8 cellular contexts compared by ENCODE assay signal in the genomic region with DNA sequence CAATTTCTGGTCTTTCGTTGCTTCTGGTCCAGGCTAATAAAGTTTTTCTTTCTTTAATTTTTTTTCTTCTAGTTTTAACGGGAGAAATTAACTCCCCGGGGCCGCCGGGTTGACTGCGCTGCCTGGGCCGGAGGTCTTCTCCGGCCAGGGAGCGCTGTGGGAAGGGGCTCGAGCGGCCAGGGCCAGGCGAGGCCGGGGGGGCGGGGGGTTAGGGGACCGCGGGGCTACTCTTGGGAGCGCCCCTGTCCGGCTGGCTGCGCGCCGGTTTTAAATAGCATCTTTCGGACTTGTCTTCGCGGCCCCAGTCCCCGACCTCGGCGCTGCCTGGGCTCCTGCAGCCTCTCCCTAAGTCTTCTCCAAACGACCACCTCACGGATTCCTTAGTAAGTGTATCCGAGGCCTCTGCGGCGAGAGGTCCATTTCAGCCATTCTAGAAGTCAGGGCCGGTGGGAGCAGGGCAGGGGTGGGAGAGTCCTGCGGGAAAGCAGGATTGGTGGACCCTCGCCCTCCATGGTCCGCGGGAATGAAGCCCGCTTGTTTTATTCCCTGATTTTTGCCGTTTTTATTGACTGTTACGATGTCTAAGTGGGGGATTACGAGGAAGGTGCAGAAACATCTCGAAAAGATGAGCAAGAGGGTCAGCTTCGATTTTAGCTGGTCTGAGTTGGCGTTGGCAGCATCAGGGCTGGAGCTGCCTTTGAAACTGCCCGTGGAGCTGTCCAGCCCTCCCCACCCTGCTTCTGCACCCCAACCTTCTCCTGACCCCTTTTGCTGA. TPM values are rescaled to one million over a fixed set of nuclear protein-coding genes. Genes with fewer than 3 reads are reported as not detected.
DNase-seq lines count a peak whose midpoint lies in the region; ATAC-seq, FAIRE-seq and TF ChIP-seq lines count a peak whose summit lies in the region.

No MANE protein-coding gene starts in this region.

- no TSS peak for BruUV-seq in Caco-2 (replicated peaks; lab: Mats Ljungman, UMichigan)
- BruUV-seq in PC-9 (replicated peaks; lab: Mats Ljungman, UMichigan) = TSS peak; percentile 48

- no peaks in the 10 kb centered on the region for H3K9me2 ChIP-seq in PC-9 (ENCODE audit: insufficient read depth)

- H3K27me3 ChIP-seq in Caco-2 (replicated peaks; ENCODE audit: control insufficient read depth, insufficient read depth, low read length) (no peaks in the 10 kb centered on the region), PC-9 (ENCODE audit: insufficient read depth, low read depth) (no peaks in the 10 kb centered on the region), astrocyte (ENCODE audit: insufficient read depth, low read length) (no peaks in the 10 kb centered on the region)

- H3K9me3 Mint-ChIP-seq in Caco-2 (ENCODE audit: unreplicated experiment) = no peaks in the 10 kb centered on the region
- no peaks in the 10 kb centered on the region for H3K9me3 Mint-ChIP-seq in astrocyte (ENCODE audit: unreplicated experiment)

- peak in 1 of 2 experiments; percentile 36 for DNase-seq in Caco-2
- DNase-seq in PC-9 = peak in 1 of 2 experiments; percentile 27
- DNase-seq in astrocyte (ENCODE audit: low read depth) = peak; percentile 21
- peak; percentile 82 for DNase-seq in retina
- DNase-seq in GF-D8 (lab: John Stamatoyannopoulos, UW) = no peak

- H3K4me3 ChIP-seq in Caco-2 (ENCODE audit: low read depth, low read length) = peak overlapping the region; percentile 89
- peak overlapping the region; percentile 94 for H3K4me3 ChIP-seq in PC-9
- H3K4me3 ChIP-seq in astrocyte (ENCODE audit: insufficient read depth, low read depth, low read length) = peak overlapping the region; percentile 88
- H3K4me3 ChIP-seq in iPS-11a (ENCODE audit: low read depth, low read length) = peak overlapping the region; percentile 86

- peak overlapping the region; percentile 89 for H3K4me3 Mint-ChIP-seq in Caco-2 (ENCODE audit: unreplicated experiment)
- H3K4me3 Mint-ChIP-seq in astrocyte (ENCODE audit: unreplicated experiment) = peak overlapping the region; percentile 95

- intact Hi-C loops in Caco-2 (cut with micrococcal nuclease; ENCODE audit: unreplicated experiment) = loop anchor here (1.0 to 2.0 kb wide), 4 partner anchors 21 to 238 kb away; a partner anchor contains a TSS
- intact Hi-C loops in PC-9 (cut with micrococcal nuclease; ENCODE audit: unreplicated experiment) = loop anchor here (1.0 kb wide), 1 partner anchor 34 kb away; a partner anchor contains a TSS

- H3K36me3 ChIP-seq in Caco-2 (ENCODE audit: control insufficient read depth, insufficient read depth, low read length) = no peaks in the 10 kb centered on the region
- H3K36me3 ChIP-seq in PC-9 (ENCODE audit: low read depth) = peaks cover 25% of the 10 kb centered on the region
- H3K36me3 ChIP-seq in astrocyte (ENCODE audit: insufficient read depth, low read length) = no peaks in the 10 kb centered on the region

- H3K4me1 Mint-ChIP-seq in Caco-2 (ENCODE audit: low read depth, unreplicated experiment) (peaks cover 9% of the 10 kb centered on the region), astrocyte (ENCODE audit: low read depth, unreplicated experiment) (peaks cover 7% of the 10 kb centered on the region)

- no peaks in the 10 kb centered on the region for H3K9me3 ChIP-seq in Caco-2
- H3K9me3 ChIP-seq in PC-9 (ENCODE audit: insufficient read depth, low read depth) = 0 out of 2 replicates have a peak, but pooled peaks cover 3% of the 10 kb centered on the region
- no peaks in the 10 kb centered on the region for H3K9me3 ChIP-seq in astrocyte (ENCODE audit: insufficient read depth, low read depth, low read length)

- H3K36me3 Mint-ChIP-seq in Caco-2 (ENCODE audit: insufficient read depth, unreplicated experiment) (peaks cover 22% of the 10 kb centered on the region), astrocyte (ENCODE audit: low read depth, unreplicated experiment) (no peaks in the 10 kb centered on the region)

- H3K4me1 ChIP-seq in Caco-2 (peaks cover 21% of the 10 kb centered on the region), PC-9 (replicated peaks; ENCODE audit: insufficient read depth) (peaks cover 24% of the 10 kb centered on the region), astrocyte (ENCODE audit: insufficient read depth, low read length) (peaks cover 7% of the 10 kb centered on the region)

- peaks cover 13% of the 10 kb centered on the region for H3F3A ChIP-seq in PC-9 (ENCODE audit: insufficient read depth, low read depth)

- H3K79me2 ChIP-seq in PC-9 (ENCODE audit: low read depth) = peaks cover 46% of the 10 kb centered on the region
- H3K79me2 ChIP-seq in astrocyte (ENCODE audit: insufficient read depth, low read length) = peaks cover 38% of the 10 kb centered on the region

- H3K27ac Mint-ChIP-seq in Caco-2 (ENCODE audit: unreplicated experiment) (peak overlapping the region; percentile 90), astrocyte (ENCODE audit: unreplicated experiment) (peak overlapping the region; percentile 96)

- H3K27me3 Mint-ChIP-seq in Caco-2 (ENCODE audit: insufficient read depth, unreplicated experiment) = peaks cover 3% of the 10 kb centered on the region
- H3K27me3 Mint-ChIP-seq in astrocyte (ENCODE audit: low read depth, unreplicated experiment) = no peaks in the 10 kb centered on the region

- ATAC-seq in GM19328 (IDR thresholded peaks at IDR 0.05; ENCODE audit: unreplicated experiment) (peak; percentile 18), HG03342 (IDR thresholded peaks at IDR 0.05; ENCODE audit: unreplicated experiment) (peak; percentile 22)

- H3K27ac ChIP-seq in PC-9 (peak overlapping the region; percentile 91), astrocyte (ENCODE audit: low read depth, low read length) (peak overlapping the region; percentile 63)

- POLR2A ChIA-PET in Caco-2 (lab: Charles Lee) (interaction anchor here (0.5 to 2.6 kb wide), 4 partner anchors 25 to 238 kb away, joined by 3 to 49 read pairs (median 4); a partner anchor contains a TSS), PC-9 (lab: Charles Lee; ENCODE audit: unreplicated experiment) (interaction anchor here (0.7 to 2.1 kb wide), 2 partner anchors 34 to 574 kb away, joined by 4 to 11 read pairs; a partner anchor contains a TSS)

- no peak for TF ChIP-seq CTCF in Caco-2 (IDR thresholded peaks at IDR 0.05; ENCODE audit: insufficient read depth in 1 of 2, low read depth in 1 of 2, low read length in 1 of 2, severe bottlenecking in 1 of 2, unreplicated experiment in 1 of 2)
- no peak for TF ChIP-seq CTCF in PC-9 (conservative IDR thresholded peaks at IDR 0.05)
- no peak for TF ChIP-seq CTCF in astrocyte (IDR thresholded peaks at IDR 0.05; ENCODE audit: insufficient read depth, low read depth, low read length)

- CTCF ChIA-PET in Caco-2 (lab: Charles Lee) (no interaction called here), PC-9 (lab: Charles Lee) (no interaction called here)

- H3K4me2 ChIP-seq in PC-9 = peak overlapping the region; percentile 84
- peak overlapping the region; percentile 99 for H3K4me2 ChIP-seq in astrocyte (ENCODE audit: low read length)

- peak overlapping the region; percentile 92 for H3K9ac ChIP-seq in astrocyte (ENCODE audit: low read length)

- peak overlapping the region; percentile 93 for H2AFZ ChIP-seq in PC-9
- peak overlapping the region; percentile 83 for H2AFZ ChIP-seq in astrocyte (ENCODE audit: low read depth, low read length)

- no peak for FAIRE-seq in astrocyte (lab: Jason Lieb, UNC)

- no peaks in the 10 kb centered on the region for H4K20me1 ChIP-seq in PC-9 (ENCODE audit: insufficient read depth)
- peaks cover 10% of the 10 kb centered on the region for H4K20me1 ChIP-seq in astrocyte (ENCODE audit: insufficient read depth, low read length)

RNA-seq across cellular contexts. Expression of gene PHF14, which starts 0.5 kb away (rescaled TPM):
- total RNA-seq in Caco-2 (2022) = 40.6 and 41.6 TPM in 2 replicates
- total RNA-seq in PC-9 (2021) = 48.7 and 49.3 TPM in 2 replicates
- total RNA-seq in astrocyte = 28.8 and 31.7 TPM in 2 replicates
